8 cellular contexts compared by ENCODE assay signal in genomic region chr1:36187800-36188593, GRCh38. TPM values are rescaled to one million over a fixed set of nuclear protein-coding genes. Genes with fewer than 3 reads are reported as not detected.
DNase-seq lines count a peak whose midpoint lies in the region; ATAC-seq, FAIRE-seq and TF ChIP-seq lines count a peak whose summit lies in the region.

No MANE protein-coding gene starts in this region.

- no peaks in the 10 kb centered on the region for H3K36me3 ChIP-seq in kidney (ENCODE audit: control insufficient read depth in 1 of 2, insufficient read depth in 2 of 2, low read length in 2 of 2)

- no peak overlapping the region for H3K4me3 ChIP-seq in kidney (ENCODE audit: low read length in 2 of 2)

- FAIRE-seq in kidney (lab: Jason Lieb, UNC) = peak; percentile 50

- ATAC-seq in HG02938 (IDR thresholded peaks at IDR 0.05; ENCODE audit: unreplicated experiment) (peak; percentile 77), GM19452 (IDR thresholded peaks at IDR 0.05; ENCODE audit: unreplicated experiment) (no peak)

- intact Hi-C loops in kidney (cut with DNase I) = no loop called here

- DNase-seq in ELF-1 (ENCODE audit: low read depth, low spot score) (peak; percentile 91), NCI-H226 (peak; percentile 90), cerebellar nuclear complex (lab: John Stamatoyannopoulos, UW) (peak; percentile 45 to 80), kidney (peak; percentile 93)
- peak; percentile 66 for DNase-seq in activated CD4-positive, CD25-positive, alpha-beta regulatory T cell treated with anti-CD3 and anti-CD28 coated beads, Interleukin-2, amount 50 U/mL, for 72 hours
- DNase-seq in stimulated activated CD4-positive, alpha-beta T cell treated with anti-CD3 and anti-CD28 coated beads, Interleukin-12 subunit alpha, Interleukin-12 subunit beta, amount 100 ng/mL, for 48 hours (ENCODE audit: low read depth in 2 of 3, low spot score in 1 of 3) = peak; percentile 67 to 75 (median 75)

- H3K9ac ChIP-seq in kidney (ENCODE audit: low read length in 2 of 2) = peak overlapping the region; percentile 48 to 61

- peak overlapping the region in 1 of 2 donors; percentile 26 for H3K27ac ChIP-seq in kidney (ENCODE audit: low read depth in 2 of 2, low read length in 2 of 2)

- H3K4me1 ChIP-seq in kidney (ENCODE audit: control insufficient read depth in 1 of 2, insufficient read depth in 1 of 2, low read depth in 1 of 2, low read length in 2 of 2) = peaks cover 3 to 6% of the 10 kb centered on the region in 2 donors

- H3K9me3 ChIP-seq in kidney (ENCODE audit: control insufficient read depth in 1 of 2, low read length in 2 of 2) = no peaks in the 10 kb centered on the region

- TF ChIP-seq CTCF in kidney (IDR thresholded peaks at IDR 0.05; ENCODE audit: borderline replicate concordance, extremely low read depth, insufficient read depth) = peak; percentile 94

RNA-seq across cellular contexts. Expression of gene MAP7D1, which starts 32.0 kb away (rescaled TPM):
- 78.7 TPM for total RNA-seq in kidney
- polyA plus RNA-seq in kidney (ENCODE audit: insufficient read depth, low read depth, low replicate concordance) = 47.5 TPM

RNA-seq across cellular contexts. Expression of gene THRAP3, which starts 36.2 kb away (rescaled TPM):
- 102 TPM for total RNA-seq in kidney
- 28.0 TPM for polyA plus RNA-seq in kidney (ENCODE audit: insufficient read depth, low read depth, low replicate concordance)

RNA-seq across cellular contexts. Expression of gene TRAPPC3, which starts 38.7 kb away (rescaled TPM):
- 58.4 TPM for total RNA-seq in kidney
- polyA plus RNA-seq in kidney (ENCODE audit: insufficient read depth, low read depth, low replicate concordance) = 102 TPM
